Comparison of ENCODE assay signal across 19 cellular contexts in the genomic region with DNA sequence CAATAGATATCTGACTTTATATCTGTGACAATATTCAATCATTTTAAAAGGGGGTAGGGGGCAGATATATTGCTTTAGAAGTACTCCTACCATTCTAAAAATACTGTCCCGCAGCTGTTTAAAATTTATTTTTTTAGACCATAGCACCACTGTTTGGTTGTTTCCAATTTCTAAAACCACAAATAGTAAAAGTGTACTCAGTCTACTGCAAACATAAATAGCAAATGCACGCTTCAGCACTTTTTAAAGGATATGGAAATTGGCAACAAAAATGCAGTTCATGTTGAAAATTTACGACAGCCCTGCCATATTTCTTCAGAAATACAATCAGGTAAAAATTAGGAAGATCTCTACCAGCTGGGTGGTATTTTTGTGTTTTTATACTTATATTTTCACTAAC.
"Had no signal": no experiment of that assay in that cellular context is flagged by ENCODE, and none has a peak within 500 bp of the region (broad histone marks: within the 10 kb centered on the region; RNA-seq: fewer than 3 reads in every experiment).

No MANE protein-coding gene starts in this region.

- H3K4me3 ChIP-seq: gastroesophageal sphincter, ovary, prostate gland, thoracic aorta had no signal

- H3K4me1 ChIP-seq: gastroesophageal sphincter, prostate gland had no signal

- DNase-seq: activated CD8-positive, alpha-beta memory T cell treated with anti-CD3 and anti-CD28 coated beads for 24 hours; activated CD8-positive, alpha-beta memory T cell treated with anti-CD3 and anti-CD28 coated beads, Interleukin-2, amount 50 U/mL, for 4 hours; activated T-cell treated with anti-CD3 and anti-CD28 coated beads, Interleukin-2, amount 50 U/mL, for 24 hours; aorta; brain microvascular endothelial cell; caudate nucleus; effector memory CD4-positive, alpha-beta T cell; head of caudate nucleus; midbrain; ovary; stimulated activated CD4-positive, alpha-beta T cell treated with anti-CD3 and anti-CD28 coated beads, Interleukin-4, amount 100 ng/mL, for 24 hours; stimulated activated naive CD4-positive, alpha-beta T cell treated with Interleukin-2 at 50 U/mL for 16 hours had no signal

- H3K36me3 ChIP-seq: brain microvascular endothelial cell, gastroesophageal sphincter, neutrophil, ovary, prostate gland, thoracic aorta had no signal

- H3K27ac ChIP-seq: brain microvascular endothelial cell, gastroesophageal sphincter, neutrophil, ovary, prostate gland, thoracic aorta had no signal

- ATAC-seq: activated naive CD4-positive, alpha-beta T cell treated with anti-CD3 and anti-CD28 coated beads, Interleukin-2, amount 50 U/mL, for 72 hours; activated T-helper 17 cell treated with anti-CD3 and anti-CD28 coated beads, Interleukin-2, amount 50 U/mL, for 72 hours; esophagus mucosa; gastroesophageal sphincter had no signal

- H3K27me3 ChIP-seq: brain microvascular endothelial cell, gastroesophageal sphincter, neutrophil, ovary had no signal

- H3K9me3 ChIP-seq: gastroesophageal sphincter, neutrophil, ovary, prostate gland, thoracic aorta had no signal
